Comparison of ENCODE assay signal across 27 cellular contexts in genomic region chr6:39956951-39957350, GRCh38. TPM values are rescaled to one million over a fixed set of nuclear protein-coding genes. Genes with fewer than 3 reads are reported as not detected.
DNase-seq lines count a peak whose midpoint lies in the region; ATAC-seq, FAIRE-seq and TF ChIP-seq lines count a peak whose summit lies in the region.
"Had no signal": no experiment of that assay in that cellular context is flagged by ENCODE, and none has a peak within 500 bp of the region (broad histone marks: within the 10 kb centered on the region; RNA-seq: fewer than 3 reads in every experiment).

No MANE protein-coding gene starts in this region.

- in situ Hi-C loops in brain microvascular endothelial cell (cut with HindIII; ENCODE audit: low pct_ligation_motif_present, low sequenced_read_pairs), result no loop called here

- ATAC-seq in upper lobe of right lung (no peak), GM21619 (IDR thresholded peaks at IDR 0.05; ENCODE audit: unreplicated experiment) (no peak)
- ATAC-seq: activated CD4-positive, CD25-positive, alpha-beta regulatory T cell treated with anti-CD3 and anti-CD28 coated beads, Interleukin-2, amount 50 U/mL, for 24 hours; lower lobe of right lung; mucosa of descending colon; Panc1; pancreas; stimulated activated effector memory CD8-positive, alpha-beta T cell treated with anti-CD3 and anti-CD28 coated beads, Interleukin-12 subunit alpha, Interleukin-12 subunit beta, amount 100 ng/mL, for 72 hours had no signal

- TF ChIP-seq CTCF in brain microvascular endothelial cell (IDR thresholded peaks at IDR 0.05; ENCODE audit: low read depth, low read length, missing control alignments) (no peak), fibroblast of the aortic adventitia (IDR thresholded peaks at IDR 0.05; ENCODE audit: insufficient read depth, low read length) (no peak), upper lobe of right lung (IDR thresholded peaks at IDR 0.05) (no peak), prostate gland (IDR thresholded peaks at IDR 0.05) (no peak)

- no peaks in the 10 kb centered on the region for H3K4me1 ChIP-seq in upper lobe of right lung
- H3K4me1 ChIP-seq in prostate gland (replicated peaks), result no peaks in the 10 kb centered on the region
- H3K4me1 ChIP-seq: Caco-2, pancreas, SJCRH30 had no signal

- intact Hi-C loops in upper lobe of right lung (cut with DNase I) (no loop called here), prostate gland (cut with DNase I) (no loop called here)

- peak; percentile 67 for FAIRE-seq in HTR-8/SVneo (lab: Jason Lieb, UNC)
- FAIRE-seq: GM18507, pancreas had no signal

- H3K36me3 ChIP-seq in brain microvascular endothelial cell (replicated peaks) (no peaks in the 10 kb centered on the region), upper lobe of right lung (no peaks in the 10 kb centered on the region), prostate gland (no peaks in the 10 kb centered on the region)
- H3K36me3 ChIP-seq: lower lobe of right lung, pancreas, right atrium auricular region, SJCRH30 had no signal

- H3K4me3 ChIP-seq in brain microvascular endothelial cell (ENCODE audit: low read depth, low read length) (no peak overlapping the region), fibroblast of the aortic adventitia (ENCODE audit: low read depth, low read length) (no peak overlapping the region), upper lobe of right lung (no peak overlapping the region), prostate gland (no peak overlapping the region)
- H3K4me3 ChIP-seq: lower lobe of right lung, mucosa of descending colon, pancreas, right atrium auricular region, SJCRH30 had no signal

- H3K27me3 ChIP-seq in brain microvascular endothelial cell (replicated peaks) (no peaks in the 10 kb centered on the region), upper lobe of right lung (no peaks in the 10 kb centered on the region), prostate gland (replicated peaks; ENCODE audit: insufficient read depth) (no peaks in the 10 kb centered on the region)
- H3K27me3 ChIP-seq: pancreas, right atrium auricular region, SJCRH30 had no signal

- H3K27ac ChIP-seq in brain microvascular endothelial cell (peak overlapping the region; percentile 61), upper lobe of right lung (no peak overlapping the region), prostate gland (no peak overlapping the region)
- H3K27ac ChIP-seq: C4-2B, lower lobe of right lung, pancreas, right atrium auricular region, SJCRH30 had no signal

- no peak for TF ChIP-seq POLR2A in prostate gland (IDR thresholded peaks at IDR 0.05)

- 93% methylated on average over 4 of the region's 4 CpGs for WGBS in prostate gland

- H3K9me3 ChIP-seq in upper lobe of right lung, result no peaks in the 10 kb centered on the region
- no peaks in the 10 kb centered on the region for H3K9me3 ChIP-seq in prostate gland
- H3K9me3 ChIP-seq: lower lobe of right lung, mucosa of descending colon, pancreas, SJCRH30 had no signal

- DNase-seq in HTR-8/SVneo (ENCODE audit: insufficient read length, low spot score) (no peak), brain microvascular endothelial cell (peak; percentile 90), fibroblast of the aortic adventitia (ENCODE audit: low read depth) (peak; percentile 14), upper lobe of right lung (no peak), prostate gland (ENCODE audit: low spot score) (no peak), NCI-H2227 treated with DMSO at 0.1 percent for 48 hours (lab: John Stamatoyannopoulos, UW) (no peak)
- DNase-seq: activated CD4-positive, alpha-beta T cell treated with anti-CD3 and anti-CD28 coated beads, Interleukin-2, amount 50 U/mL, for 48 hours; activated naive CD4-positive, alpha-beta T cell treated with anti-CD3 and anti-CD28 coated beads, Interleukin-2, amount 10 ng/mL, durations not matched to agents 7 days and 5 days; Caco-2; HCEC 1CT; kidney; lower lobe of right lung; mucosa of descending colon; NCI-H1092 treated with DMSO at 0.1 percent for 48 hours; NCI-H187 treated with DMSO at 0.1 percent for 48 hours; NCI-H526 treated with DMSO at 0.1 percent for 48 hours; nephron progenitor cell; pancreas; SJCRH30; stimulated activated CD4-positive, alpha-beta T cell treated with anti-CD3 and anti-CD28 coated beads, Interleukin-4, amount 100 ng/mL, for 24 hours had no signal

RNA-seq across cellular contexts. Expression of gene MOCS1, which starts 22.7 kb away (rescaled TPM):
- 3.9 and 8.4 TPM in 2 replicates for total RNA-seq in fibroblast of the aortic adventitia (ENCODE audit: low replicate concordance)
- 29.3 TPM for total RNA-seq in upper lobe of right lung
- 10 to 100 TPM in 1 of 2 donors, 1 to 10 TPM in 1; 7.2 to 19.8 TPM for total RNA-seq in prostate gland

Comparison
In these comparisons a context has a peak if more than half of its experiments do, and no peak if none do; other contexts are left out.
1. DNase-seq: peak in brain microvascular endothelial cell (single experiment) and fibroblast of the aortic adventitia (single experiment); none in HTR-8/SVneo (single experiment), upper lobe of right lung (single experiment), prostate gland (single experiment) and NCI-H2227 treated with DMSO at 0.1 percent for 48 hours (single experiment).